In genomic region chr1:150624134-150624533, GRCh38 we compare ENCODE assay signal across 8 cellular contexts. TPM values are rescaled to one million over a fixed set of nuclear protein-coding genes. Genes with fewer than 3 reads are reported as not detected.
DNase-seq lines count a peak whose midpoint lies in the region; TF ChIP-seq lines count a peak whose summit lies in the region.
"Not testable (repeated sequence)": the region's sequence is repeated elsewhere in the genome, so short reads cannot be mapped to it uniquely, and the experiment has no call there.

No MANE protein-coding gene starts in this region.

- 63% methylated on average over 1 of the region's 1 CpG for WGBS in prostate gland

- H3K36me3 ChIP-seq in PC-9 (ENCODE audit: low read depth), result peaks cover 71% of the 10 kb centered on the region
- not testable (repeated sequence) for H3K36me3 ChIP-seq in prostate gland

- peak overlapping the region; percentile 65 for H3K4me2 ChIP-seq in PC-9

- intact Hi-C loops in PC-9 (cut with micrococcal nuclease; ENCODE audit: unreplicated experiment), result loop anchor here (5.0 to 10.0 kb wide), 3 partner anchors 188 to 351 kb away; partner anchors contain the start of genes CERS2 and CIART
- intact Hi-C loops in dendritic cell treated with granulocyte-macrophage colony-stimulating factor and Interleukin-4, amounts not matched to agents 40 ng/mL and 50 ng/mL, for 4 days (cut with micrococcal nuclease), result loop anchor here (5.0 kb wide), 2 partner anchors 62 to 162 kb away; no protein-coding TSS in a partner anchor
- intact Hi-C loops in prostate gland (cut with DNase I), result loop anchor here (10.0 kb wide), 1 partner anchor 149 kb away; no protein-coding TSS in a partner anchor

- H3K4me3 Mint-ChIP-seq in activated CD4-positive, alpha-beta memory T cell treated with anti-CD3 and anti-CD28 coated beads, Interleukin-2, amount 10 ng/mL, durations not matched to agents 7 days and 5 days; activated naive CD4-positive, alpha-beta T cell treated with anti-CD3 and anti-CD28 coated beads, Interleukin-2, amount 50 U/mL, for 24 hours; dendritic cell treated with granulocyte-macrophage colony-stimulating factor and Interleukin-4, amounts not matched to agents 40 ng/mL and 50 ng/mL, for 4 days: not testable (repeated sequence)
- peak overlapping the region; percentile 42 for H3K4me3 Mint-ChIP-seq in type B pancreatic cell

- CTCF ChIA-PET in PC-9 (lab: Charles Lee), result interaction anchor here (0.9 kb wide), 1 partner anchor 189 kb away, joined by 3 read pairs; no protein-coding TSS in a partner anchor
- CTCF ChIA-PET in activated CD4-positive, alpha-beta memory T cell treated with anti-CD3 and anti-CD28 coated beads, Interleukin-2, amount 10 ng/mL, durations not matched to agents 7 days and 5 days (lab: Charles Lee), result interaction anchor here (5.9 to 15.6 kb wide), 2 partner anchors 46 to 61 kb away, joined by 48 to 264 read pairs; partner anchors contain the start of gene MCL1

- peak; percentile 81 to 95 for DNase-seq in PC-9
- not testable (repeated sequence) for DNase-seq in activated CD4-positive, alpha-beta memory T cell treated with anti-CD3 and anti-CD28 coated beads, Interleukin-2, amount 10 ng/mL, durations not matched to agents 7 days and 5 days; type B pancreatic cell (ENCODE audit: extremely low spot score, unreplicated experiment)
- peak; percentile 83 for DNase-seq in islet precursor cell
- peak; percentile 68 for DNase-seq in prostate gland (ENCODE audit: low spot score)

- not testable (repeated sequence) for H2AFZ ChIP-seq in PC-9

- not testable (repeated sequence) for H3K27me3 ChIP-seq in PC-9 (ENCODE audit: insufficient read depth, low read depth); prostate gland (replicated peaks; ENCODE audit: insufficient read depth)

- not testable (repeated sequence) for H4K20me1 ChIP-seq in PC-9 (ENCODE audit: insufficient read depth)

- not testable (repeated sequence) for BruUV-seq in PC-9 (replicated peaks; lab: Mats Ljungman, UMichigan)

- peak overlapping the region; percentile 57 for H3K27ac Mint-ChIP-seq in activated CD4-positive, alpha-beta memory T cell treated with anti-CD3 and anti-CD28 coated beads, Interleukin-2, amount 10 ng/mL, durations not matched to agents 7 days and 5 days
- peak overlapping the region; percentile 91 for H3K27ac Mint-ChIP-seq in activated naive CD4-positive, alpha-beta T cell treated with anti-CD3 and anti-CD28 coated beads, Interleukin-2, amount 50 U/mL, for 24 hours
- H3K27ac Mint-ChIP-seq in dendritic cell treated with granulocyte-macrophage colony-stimulating factor and Interleukin-4, amounts not matched to agents 40 ng/mL and 50 ng/mL, for 4 days, result peak overlapping the region; percentile 42
- H3K27ac Mint-ChIP-seq in type B pancreatic cell, result peak overlapping the region; percentile 84

- H3K4me3 ChIP-seq in PC-9, prostate gland: not testable (repeated sequence)

- not testable (repeated sequence) for H3K9me3 ChIP-seq in PC-9 (ENCODE audit: insufficient read depth, low read depth); prostate gland

- H3K36me3 Mint-ChIP-seq in activated CD4-positive, alpha-beta memory T cell treated with anti-CD3 and anti-CD28 coated beads, Interleukin-2, amount 10 ng/mL, durations not matched to agents 7 days and 5 days (ENCODE audit: low read depth), result peaks cover 79% of the 10 kb centered on the region
- peaks cover 29% of the 10 kb centered on the region for H3K36me3 Mint-ChIP-seq in activated naive CD4-positive, alpha-beta T cell treated with anti-CD3 and anti-CD28 coated beads, Interleukin-2, amount 50 U/mL, for 24 hours
- H3K36me3 Mint-ChIP-seq in dendritic cell treated with granulocyte-macrophage colony-stimulating factor and Interleukin-4, amounts not matched to agents 40 ng/mL and 50 ng/mL, for 4 days (ENCODE audit: low read depth), result peaks cover 80% of the 10 kb centered on the region
- peaks cover 48% of the 10 kb centered on the region for H3K36me3 Mint-ChIP-seq in type B pancreatic cell

- peak overlapping the region; percentile 35; the same call in 1 of the 2 replicates for H3K27ac ChIP-seq in C4-2B
- H3K27ac ChIP-seq in PC-9, result peak overlapping the region; percentile 90
- H3K27ac ChIP-seq in prostate gland, result peak overlapping the region; percentile 53 to 58

- not testable (repeated sequence) for TF ChIP-seq CTCF in C4-2B (conservative IDR thresholded peaks at IDR 0.05); PC-9 (conservative IDR thresholded peaks at IDR 0.05); prostate gland (IDR thresholded peaks at IDR 0.05); type B pancreatic cell (conservative IDR thresholded peaks at IDR 0.05)

- H3K4me1 ChIP-seq in PC-9 (replicated peaks; ENCODE audit: insufficient read depth) (peaks cover 75% of the 10 kb centered on the region), prostate gland (replicated peaks) (peaks cover 13% of the 10 kb centered on the region)

- peaks cover 70% of the 10 kb centered on the region for H3K4me1 Mint-ChIP-seq in activated CD4-positive, alpha-beta memory T cell treated with anti-CD3 and anti-CD28 coated beads, Interleukin-2, amount 10 ng/mL, durations not matched to agents 7 days and 5 days
- peaks cover 67% of the 10 kb centered on the region for H3K4me1 Mint-ChIP-seq in activated naive CD4-positive, alpha-beta T cell treated with anti-CD3 and anti-CD28 coated beads, Interleukin-2, amount 50 U/mL, for 24 hours
- peaks cover 63% of the 10 kb centered on the region for H3K4me1 Mint-ChIP-seq in dendritic cell treated with granulocyte-macrophage colony-stimulating factor and Interleukin-4, amounts not matched to agents 40 ng/mL and 50 ng/mL, for 4 days (ENCODE audit: low read depth)
- peaks cover 22% of the 10 kb centered on the region for H3K4me1 Mint-ChIP-seq in type B pancreatic cell (ENCODE audit: unreplicated experiment)

- POLR2A ChIA-PET in PC-9 (lab: Charles Lee; ENCODE audit: unreplicated experiment), result interaction anchor here (0.5 to 1.0 kb wide), 5 partner anchors 45 to 80 kb away, joined by 3 to 9 read pairs (median 4); partner anchors contain the start of gene MCL1
- POLR2A ChIA-PET in activated CD4-positive, alpha-beta memory T cell treated with anti-CD3 and anti-CD28 coated beads, Interleukin-2, amount 10 ng/mL, durations not matched to agents 7 days and 5 days (lab: Charles Lee), result interaction anchor here (2.6 to 17.4 kb wide), 3 partner anchors 10 to 59 kb away, joined by 9 to 402 read pairs (median 251); partner anchors contain the start of gene MCL1

- not testable (repeated sequence) for H3K27me3 Mint-ChIP-seq in activated CD4-positive, alpha-beta memory T cell treated with anti-CD3 and anti-CD28 coated beads, Interleukin-2, amount 10 ng/mL, durations not matched to agents 7 days and 5 days; activated naive CD4-positive, alpha-beta T cell treated with anti-CD3 and anti-CD28 coated beads, Interleukin-2, amount 50 U/mL, for 24 hours; dendritic cell treated with granulocyte-macrophage colony-stimulating factor and Interleukin-4, amounts not matched to agents 40 ng/mL and 50 ng/mL, for 4 days; type B pancreatic cell

- peaks cover 72% of the 10 kb centered on the region for H3K79me2 ChIP-seq in PC-9 (ENCODE audit: low read depth)

- peak; percentile 21 for TF ChIP-seq POLR2A in prostate gland (IDR thresholded peaks at IDR 0.05)

- H3F3A ChIP-seq in PC-9 (ENCODE audit: insufficient read depth, low read depth), result peaks cover 66% of the 10 kb centered on the region

- H3K9me3 Mint-ChIP-seq in activated CD4-positive, alpha-beta memory T cell treated with anti-CD3 and anti-CD28 coated beads, Interleukin-2, amount 10 ng/mL, durations not matched to agents 7 days and 5 days; activated naive CD4-positive, alpha-beta T cell treated with anti-CD3 and anti-CD28 coated beads, Interleukin-2, amount 50 U/mL, for 24 hours; dendritic cell treated with granulocyte-macrophage colony-stimulating factor and Interleukin-4, amounts not matched to agents 40 ng/mL and 50 ng/mL, for 4 days; type B pancreatic cell: not testable (repeated sequence)

- not testable (repeated sequence) for H3K9me2 ChIP-seq in PC-9 (ENCODE audit: insufficient read depth)

RNA-seq across cellular contexts. Expression of gene ENSA, which starts 5.3 kb away (rescaled TPM):
- 229 and 263 TPM in 2 replicates for total RNA-seq in PC-9 (2021)
- total RNA-seq in activated CD4-positive, alpha-beta memory T cell treated with anti-CD3 and anti-CD28 coated beads, Interleukin-2, amount 10 ng/mL, durations not matched to agents 7 days and 5 days, result 100 to 1,000 TPM; 221 to 223 TPM
- 100 to 1,000 TPM; 133 to 201 TPM for total RNA-seq in prostate gland
- 153 and 185 TPM in 2 replicates for total RNA-seq in type B pancreatic cell (ENCODE audit: low replicate concordance)

RNA-seq across cellular contexts. Expression of gene MCL1, which starts 44.7 kb away (rescaled TPM):
- 145 and 178 TPM in 2 replicates for total RNA-seq in PC-9 (2021)
- total RNA-seq in activated CD4-positive, alpha-beta memory T cell treated with anti-CD3 and anti-CD28 coated beads, Interleukin-2, amount 10 ng/mL, durations not matched to agents 7 days and 5 days, result 100 to 1,000 TPM; 470 to 472 TPM
- 100 to 1,000 TPM; 161 to 168 TPM for total RNA-seq in prostate gland
- total RNA-seq in type B pancreatic cell (ENCODE audit: low replicate concordance), result 187 and 280 TPM in 2 replicates

Comparison
In these comparisons a context has a peak if more than half of its experiments do, and no peak if none do; other contexts are left out.
1. H3K27ac ChIP-seq: peak in every context shown above with its lines; median percentile 90 in PC-9; 56 in prostate gland; 35 in C4-2B.